In the genomic region with DNA sequence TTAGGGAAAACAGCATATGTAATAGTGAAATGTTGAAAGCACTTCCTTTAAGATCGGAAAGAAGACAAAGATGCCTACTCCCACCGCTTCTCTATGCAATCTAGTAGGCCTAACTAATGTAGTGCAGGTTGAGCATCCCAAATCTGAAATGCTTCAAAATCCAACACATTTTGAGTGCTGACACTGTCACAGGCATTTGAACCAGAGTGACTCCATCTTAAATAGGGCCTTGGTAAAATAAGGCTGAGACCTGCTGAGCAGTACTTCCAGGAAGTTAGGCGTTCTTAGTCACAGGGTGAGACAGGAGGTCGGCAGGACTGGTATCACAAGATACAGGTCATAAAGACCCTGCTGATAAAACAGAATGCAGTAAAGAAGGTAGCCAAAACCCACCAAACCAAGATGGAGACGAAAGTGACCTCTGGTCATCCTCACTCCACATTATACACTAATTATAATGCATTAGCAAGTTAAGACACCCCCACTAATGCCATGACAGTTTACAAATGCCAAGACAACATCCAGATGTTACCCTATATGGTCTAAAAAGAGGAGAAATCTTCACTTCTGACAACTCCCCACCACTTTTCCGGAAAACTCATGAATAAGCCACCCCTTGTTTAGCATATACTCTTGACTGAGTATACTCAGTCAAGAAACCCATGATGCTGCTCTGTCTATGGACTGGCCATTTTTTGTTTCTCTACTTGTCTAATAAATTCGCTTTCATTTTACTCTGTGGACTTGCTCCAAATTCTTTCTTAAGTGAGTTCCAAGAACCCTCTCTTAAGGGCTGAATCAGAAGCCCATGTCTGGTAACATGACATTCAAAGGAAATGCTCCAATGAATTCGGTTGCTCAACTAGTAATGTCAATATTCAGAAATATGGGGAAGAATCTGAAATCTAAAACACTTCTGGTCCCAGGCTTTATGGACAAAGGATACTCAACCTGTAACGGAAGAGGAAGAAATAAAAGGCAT, we compare ENCODE assay signal across 26 cellular contexts.
"Had no signal": no experiment of that assay in that cellular context is flagged by ENCODE, and none has a peak within 500 bp of the region (broad histone marks: within the 10 kb centered on the region; RNA-seq: fewer than 3 reads in every experiment).

No MANE protein-coding gene starts in this region.

- H3K4me3 Mint-ChIP-seq: activated CD4-positive, alpha-beta T cell treated with anti-CD3 and anti-CD28 coated beads, Interleukin-2, amount 10 ng/mL, durations not matched to agents 7 days and 5 days; activated CD8-positive, alpha-beta T cell treated with anti-CD3 and anti-CD28 coated beads for 36 hours; activated T-helper 1 cell treated with anti-CD3 and anti-CD28 coated beads, Interleukin-12 subunit alpha, Interleukin-12 subunit beta, Interleukin-2, Interleukin-4 antibody, amounts not matched to agents 30 ng/mL and 10 ng/mL and 1 ng/mL, durations not matched to agents 14 hours and 24 hours and 36 hours; mesothelial cell of epicardium; naive thymus-derived CD8-positive, alpha-beta T cell; stimulated activated naive CD8-positive, alpha-beta T cell treated with anti-CD3 and anti-CD28 coated beads, Interleukin-15, Interleukin-2, amounts not matched to agents 100 ng/mL and 50 ng/mL, for 24 hours had no signal

- H3K27ac ChIP-seq: adrenal gland, ascending aorta, brain microvascular endothelial cell, heart right ventricle, prostate gland, tibial nerve had no signal

- H3K27ac Mint-ChIP-seq: activated CD4-positive, alpha-beta T cell treated with anti-CD3 and anti-CD28 coated beads, Interleukin-2, amount 10 ng/mL, durations not matched to agents 7 days and 5 days; activated CD8-positive, alpha-beta T cell treated with anti-CD3 and anti-CD28 coated beads for 36 hours; activated naive CD4-positive, alpha-beta T cell treated with anti-CD3 and anti-CD28 coated beads, Interleukin-2, amount 50 U/mL, for 72 hours; activated T-helper 1 cell treated with anti-CD3 and anti-CD28 coated beads, Interleukin-12 subunit alpha, Interleukin-12 subunit beta, Interleukin-2, Interleukin-4 antibody, amounts not matched to agents 30 ng/mL and 10 ng/mL and 1 ng/mL, durations not matched to agents 14 hours and 24 hours and 36 hours; mesothelial cell of epicardium; naive thymus-derived CD8-positive, alpha-beta T cell; stimulated activated naive CD8-positive, alpha-beta T cell treated with anti-CD3 and anti-CD28 coated beads, Interleukin-15, Interleukin-2, amounts not matched to agents 100 ng/mL and 50 ng/mL, for 24 hours had no signal

- H3K4me1 ChIP-seq: ascending aorta, prostate gland had no signal

- DNase-seq: activated CD4-positive, alpha-beta T cell treated with anti-CD3 and anti-CD28 coated beads, Interleukin-2, amount 10 ng/mL, durations not matched to agents 7 days and 5 days; activated CD8-positive, alpha-beta T cell treated with anti-CD3 and anti-CD28 coated beads for 36 hours; activated gamma-delta T cell treated with Interleukin-2 at 50 U/mL for 16 hours; adrenal gland; brain microvascular endothelial cell; central memory CD4-positive, alpha-beta T cell; dermis blood vessel endothelial cell; effector CD8-positive, alpha-beta T cell; foreskin fibroblast; heart right ventricle; kidney; mammary epithelial cell; naive thymus-derived CD8-positive, alpha-beta T cell; right cardiac atrium; stimulated activated CD4-positive, alpha-beta T cell treated with anti-CD3 and anti-CD28 coated beads, Interleukin-4, amount 100 ng/mL, for 24 hours; substantia nigra had no signal

- H3K27me3 Mint-ChIP-seq: activated CD4-positive, alpha-beta T cell treated with anti-CD3 and anti-CD28 coated beads, Interleukin-2, amount 10 ng/mL, durations not matched to agents 7 days and 5 days; activated CD8-positive, alpha-beta T cell treated with anti-CD3 and anti-CD28 coated beads for 36 hours; naive thymus-derived CD8-positive, alpha-beta T cell; stimulated activated naive CD8-positive, alpha-beta T cell treated with anti-CD3 and anti-CD28 coated beads, Interleukin-15, Interleukin-2, amounts not matched to agents 100 ng/mL and 50 ng/mL, for 24 hours had no signal

- H3K4me3 ChIP-seq: adrenal gland, ascending aorta, heart right ventricle, prostate gland, tibial nerve had no signal

- H3K36me3 ChIP-seq: adrenal gland, ascending aorta, brain microvascular endothelial cell, heart right ventricle, prostate gland, tibial nerve had no signal

- H3K27me3 ChIP-seq: adrenal gland, ascending aorta, brain microvascular endothelial cell, heart right ventricle, tibial nerve had no signal

- H3K4me1 Mint-ChIP-seq: activated CD4-positive, alpha-beta T cell treated with anti-CD3 and anti-CD28 coated beads, Interleukin-2, amount 10 ng/mL, durations not matched to agents 7 days and 5 days had no signal

- H3K9me3 ChIP-seq: adrenal gland, ascending aorta, heart right ventricle, prostate gland, tibial nerve had no signal

- FAIRE-seq: urothelium cell line had no signal

- ATAC-seq: activated CD4-positive, CD25-positive, alpha-beta regulatory T cell treated with anti-CD3 and anti-CD28 coated beads, Interleukin-2, amount 50 U/mL, for 24 hours; activated CD8-positive, alpha-beta T cell treated with anti-CD3 and anti-CD28 coated beads for 36 hours; activated naive CD4-positive, alpha-beta T cell treated with anti-CD3 and anti-CD28 coated beads, Interleukin-2, amount 50 U/mL, for 72 hours; heart right ventricle; left lobe of liver; naive thymus-derived CD8-positive, alpha-beta T cell; right cardiac atrium had no signal
